ENCODE assay signal across 1 cellular context in genomic region chr12:102702447-102703114, GRCh38.
TF ChIP-seq lines count a peak whose summit lies in the region.

No MANE protein-coding gene starts in this region.

TF ChIP-seq in HepG2, 621 proteins besides CTCF, POLR2A, EP300 and RAD21 (continued from another document):
- TF ChIP-seq ZNF513 (CRISPR knock-in tag; conservative IDR thresholded peaks at IDR 0.05), result no peak
- TF ChIP-seq IKZF4 (CRISPR knock-in tag; IDR thresholded peaks at IDR 0.05; ENCODE audit: borderline replicate concordance, low read depth, not compliant biosample characterization), result no peak
- TF ChIP-seq ZMYM4 (CRISPR knock-in tag; IDR thresholded peaks at IDR 0.05), result no peak
- TF ChIP-seq ZBTB40 (IDR thresholded peaks at IDR 0.05), result no peak
- TF ChIP-seq ZBTB40 (CRISPR knock-in tag; IDR thresholded peaks at IDR 0.05), result no peak
- no peak for TF ChIP-seq ZNF841 (CRISPR knock-in tag; IDR thresholded peaks at IDR 0.05; ENCODE audit: borderline replicate concordance)
- TF ChIP-seq SNAPC5 (CRISPR knock-in tag; IDR thresholded peaks at IDR 0.05; ENCODE audit: borderline replicate concordance), result no peak
- no peak for TF ChIP-seq ZNF878 (CRISPR knock-in tag; IDR thresholded peaks at IDR 0.05)
- no peak for TF ChIP-seq FOXP1 (IDR thresholded peaks at IDR 0.05)
- TF ChIP-seq FOXP1 (CRISPR knock-in tag; IDR thresholded peaks at IDR 0.05), result no peak
- no peak for TF ChIP-seq NONO (IDR thresholded peaks at IDR 0.05)
- TF ChIP-seq NONO (CRISPR knock-in tag; conservative IDR thresholded peaks at IDR 0.05), result no peak
- no peak for TF ChIP-seq ZNF784 (CRISPR knock-in tag; IDR thresholded peaks at IDR 0.05; ENCODE audit: borderline replicate concordance)
- TF ChIP-seq ZNF256 (CRISPR knock-in tag; conservative IDR thresholded peaks at IDR 0.05), result no peak
- no peak for TF ChIP-seq ZBTB44 (CRISPR knock-in tag; IDR thresholded peaks at IDR 0.05)
- no peak for TF ChIP-seq ZKSCAN1 (IDR thresholded peaks at IDR 0.05; ENCODE audit: low read length)
- no peak for TF ChIP-seq KDM5B (CRISPR knock-in tag; IDR thresholded peaks at IDR 0.05; ENCODE audit: borderline replicate concordance)
- no peak for TF ChIP-seq JUN (CRISPR knock-in tag; IDR thresholded peaks at IDR 0.05)
- TF ChIP-seq RNF2 (conservative IDR thresholded peaks at IDR 0.05; ENCODE audit: low read depth), result no peak
- TF ChIP-seq ESRRA (CRISPR knock-in tag; IDR thresholded peaks at IDR 0.05; ENCODE audit: low read depth), result peak; percentile 77
- TF ChIP-seq TIGD3 (CRISPR knock-in tag; IDR thresholded peaks at IDR 0.05; ENCODE audit: borderline replicate concordance), result no peak
- TF ChIP-seq MEIS1 (CRISPR knock-in tag; IDR thresholded peaks at IDR 0.05; ENCODE audit: borderline replicate concordance), result no peak
- peak; percentile 33 for TF ChIP-seq STAG1 (CRISPR knock-in tag; IDR thresholded peaks at IDR 0.05)
- TF ChIP-seq SMC3 (IDR thresholded peaks at IDR 0.05; ENCODE audit: low read length), result peak; percentile 75
- no peak for TF ChIP-seq FOXA1 (IDR thresholded peaks at IDR 0.05)
- TF ChIP-seq FOXA1 (CRISPR knock-in tag; IDR thresholded peaks at IDR 0.05), result no peak
- no peak for TF ChIP-seq KDM2A (CRISPR knock-in tag; IDR thresholded peaks at IDR 0.05; ENCODE audit: borderline replicate concordance, low read depth)
- no peak for TF ChIP-seq ZNF883 (CRISPR knock-in tag; IDR thresholded peaks at IDR 0.05; ENCODE audit: not compliant biosample characterization)
- TF ChIP-seq ZNF740 (CRISPR knock-in tag; IDR thresholded peaks at IDR 0.05), result 0 out of 2 replicates have a peak, but pooled peaks have one; percentile 46
- TF ChIP-seq ATRX (CRISPR knock-in tag; IDR thresholded peaks at IDR 0.05; ENCODE audit: borderline replicate concordance), result no peak
